Comparison of ENCODE assay signal across 1 cellular context in the genomic region with DNA sequence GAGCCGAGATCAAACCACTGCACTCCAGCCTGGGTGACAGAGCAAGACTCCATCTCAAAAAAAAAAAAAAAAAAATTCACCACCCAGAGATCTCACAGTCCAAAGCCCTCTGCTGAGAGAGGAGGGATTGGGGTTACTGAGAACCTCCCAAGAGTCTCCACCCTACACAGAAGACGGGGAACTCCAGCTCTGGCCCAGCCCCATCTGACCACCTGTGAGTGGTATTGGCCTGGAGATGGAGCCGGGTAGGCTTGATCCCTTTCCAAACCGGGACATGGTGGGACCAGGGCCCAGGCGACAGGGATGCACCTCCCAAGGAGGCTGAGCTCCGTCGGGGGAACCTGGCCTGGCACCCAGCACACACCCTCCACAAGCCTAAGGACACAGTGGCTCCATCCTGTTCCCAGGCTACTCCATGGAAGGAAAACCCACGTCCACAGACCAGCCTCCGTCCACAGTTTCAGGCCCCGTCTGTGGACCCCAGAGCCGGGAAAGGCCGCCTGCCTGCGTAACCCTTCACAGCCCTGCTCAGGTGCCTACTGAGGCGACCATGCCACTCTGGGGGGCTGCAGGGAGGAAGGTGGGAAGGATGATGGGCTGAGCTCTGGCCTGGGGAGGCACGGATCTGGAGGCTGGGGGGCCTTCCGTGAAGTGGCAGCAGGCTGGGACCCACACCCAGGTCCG.
TF ChIP-seq lines count a peak whose summit lies in the region.

No MANE protein-coding gene starts in this region.

TF ChIP-seq in HCT116, 20 proteins besides CTCF, POLR2A, EP300 and RAD21 (continued from another document):
- TF ChIP-seq ZBTB33 (IDR thresholded peaks at IDR 0.05; ENCODE audit: extremely low read depth, insufficient replicate concordance, low read length), result no peak
- no peak for TF ChIP-seq ATF3 (IDR thresholded peaks at IDR 0.05)
- no peak for TF ChIP-seq EGR1 (IDR thresholded peaks at IDR 0.05; ENCODE audit: low read depth)
- no peak for TF ChIP-seq ZFX (IDR thresholded peaks at IDR 0.05)
- TF ChIP-seq EZH2 (IDR thresholded peaks at IDR 0.05), result no peak
- TF ChIP-seq ZNF274 (IDR thresholded peaks at IDR 0.05; ENCODE audit: low read depth, low read length), result no peak
- TF ChIP-seq, protein P1, sequence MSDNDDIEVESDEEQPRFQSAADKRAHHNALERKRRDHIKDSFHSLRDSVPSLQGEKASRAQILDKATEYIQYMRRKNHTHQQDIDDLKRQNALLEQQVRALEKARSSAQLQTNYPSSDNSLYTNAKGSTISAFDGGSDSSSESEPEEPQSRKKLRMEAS (IDR thresholded peaks at IDR 0.05), result no peak
- TF ChIP-seq POLR2AphosphoS5 (IDR thresholded peaks at IDR 0.05; ENCODE audit: low read depth, low read length), result no peak
- no peak for TF ChIP-seq JUND (IDR thresholded peaks at IDR 0.05)
- no peak for TF ChIP-seq REST (IDR thresholded peaks at IDR 0.05; ENCODE audit: low read depth)
- no peak for TF ChIP-seq ELF1 (IDR thresholded peaks at IDR 0.05; ENCODE audit: borderline replicate concordance, low read depth)
- TF ChIP-seq SIN3A (IDR thresholded peaks at IDR 0.05; ENCODE audit: low read depth), result no peak
- TF ChIP-seq SRF (IDR thresholded peaks at IDR 0.05; ENCODE audit: low read depth), result no peak
